In the genomic region with DNA sequence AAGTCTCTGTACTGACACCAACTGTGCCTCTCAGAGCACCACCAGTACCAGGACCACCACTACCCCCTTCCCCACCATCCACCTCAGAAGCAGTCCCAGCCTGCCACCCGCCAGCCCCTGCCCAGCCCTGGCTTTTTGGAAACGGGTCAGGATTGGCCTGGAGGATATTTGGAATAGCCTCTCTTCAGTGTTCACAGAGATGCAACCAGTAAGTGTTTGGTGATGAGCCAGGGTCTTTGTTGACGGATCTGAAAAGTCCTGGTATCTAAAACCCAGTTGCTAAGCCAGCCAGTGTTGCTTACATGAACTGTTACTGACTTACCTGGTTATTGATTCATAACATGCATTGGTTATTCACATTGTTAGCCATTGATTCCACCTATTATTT, we compare ENCODE assay signal across 8 cellular contexts. TPM values are rescaled to one million over a fixed set of nuclear protein-coding genes. Genes with fewer than 3 reads are reported as not detected.
DNase-seq lines count a peak whose midpoint lies in the region; ATAC-seq and TF ChIP-seq lines count a peak whose summit lies in the region.

No MANE protein-coding gene starts in this region.

- peaks cover 38 to 78% (median 60%) of the 10 kb centered on the region in 11 experiments for H3K27me3 ChIP-seq in BLaER1 treated with 17β-estradiol and CSF1 and Interleukin-3, amounts not matched to agents 10 nM and 100 nM

- H3K4me1 Mint-ChIP-seq in dendritic cell treated with granulocyte-macrophage colony-stimulating factor and Interleukin-4, amounts not matched to agents 40 ng/mL and 50 ng/mL, for 4 days (ENCODE audit: low read depth): peaks cover 47% of the 10 kb centered on the region
- peaks cover 37 to 46% of the 10 kb centered on the region in 2 donors for H3K4me1 Mint-ChIP-seq in natural killer cell treated with Interleukin-12 subunit alpha and Interleukin-12 subunit beta and Interleukin-15 and Interleukin-18, amount 100 ng/mL, for 72 hours (ENCODE audit: low read depth in 2 of 2)

- peaks cover 18% of the 10 kb centered on the region for H3K27me3 Mint-ChIP-seq in dendritic cell treated with granulocyte-macrophage colony-stimulating factor and Interleukin-4, amounts not matched to agents 40 ng/mL and 50 ng/mL, for 4 days
- no peaks in the 10 kb centered on the region for H3K27me3 Mint-ChIP-seq in natural killer cell treated with Interleukin-12 subunit alpha and Interleukin-12 subunit beta and Interleukin-15 and Interleukin-18, amount 100 ng/mL, for 72 hours

- peaks cover 0 to 9% (median 0%) of the 10 kb centered on the region in 11 experiments; a peak in 2 of 22 replicates for H3K9me3 ChIP-seq in BLaER1 treated with 17β-estradiol and CSF1 and Interleukin-3, amounts not matched to agents 10 nM and 100 nM (replicated peaks in 1 of 11)

- H3K9me3 Mint-ChIP-seq in dendritic cell treated with granulocyte-macrophage colony-stimulating factor and Interleukin-4, amounts not matched to agents 40 ng/mL and 50 ng/mL, for 4 days: no peaks in the 10 kb centered on the region
- H3K9me3 Mint-ChIP-seq in natural killer cell treated with Interleukin-12 subunit alpha and Interleukin-12 subunit beta and Interleukin-15 and Interleukin-18, amount 100 ng/mL, for 72 hours: no peaks in the 10 kb centered on the region

- H3K36me3 ChIP-seq in BLaER1 treated with 17β-estradiol and CSF1 and Interleukin-3, amounts not matched to agents 10 nM and 100 nM: peaks cover 27 to 49% (median 40%) of the 10 kb centered on the region in 11 experiments

- ATAC-seq in natural killer cell treated with Interleukin-12 subunit alpha and Interleukin-12 subunit beta and Interleukin-15 and Interleukin-18, amount 100 ng/mL, for 72 hours: no peak
- no peak for ATAC-seq in left colon

- peaks cover 11 to 28% (median 13%) of the 10 kb centered on the region in 10 experiments; a peak in 19 of 20 replicates for H3K4me1 ChIP-seq in BLaER1 treated with 17β-estradiol and CSF1 and Interleukin-3, amounts not matched to agents 10 nM and 100 nM

- peak overlapping the region; percentile 59 for H3K27ac Mint-ChIP-seq in dendritic cell treated with granulocyte-macrophage colony-stimulating factor and Interleukin-4, amounts not matched to agents 40 ng/mL and 50 ng/mL, for 4 days
- H3K27ac Mint-ChIP-seq in natural killer cell treated with Interleukin-12 subunit alpha and Interleukin-12 subunit beta and Interleukin-15 and Interleukin-18, amount 100 ng/mL, for 72 hours: peak overlapping the region; percentile 89 to 94

- H3K4me2 ChIP-seq in BLaER1 treated with 17β-estradiol and CSF1 and Interleukin-3, amounts not matched to agents 10 nM and 100 nM: peak overlapping the region; percentile 73 to 99 (median 82)

- H4K20me1 ChIP-seq in BLaER1 treated with 17β-estradiol and CSF1 and Interleukin-3, amounts not matched to agents 10 nM and 100 nM: peaks cover 34 to 72% (median 63%) of the 10 kb centered on the region in 11 experiments

- DNase-seq in LNCaP clone FGC (ENCODE audit: low read depth): no peak
- DNase-seq in natural killer cell treated with Interleukin-12 subunit alpha and Interleukin-12 subunit beta and Interleukin-15 and Interleukin-18, amount 100 ng/mL, for 72 hours (ENCODE audit: low spot score): no peak
- no peak for DNase-seq in HUDEP-2 (lab: John Stamatoyannopoulos, UW; ENCODE audit: unreplicated experiment in 76 of 76)
- no peak for DNase-seq in left colon
- DNase-seq in effector CD4-positive, alpha-beta T cell: no peak
- DNase-seq in SKM-1 treated with dmso at 0.1 percent for 144 hours (lab: John Stamatoyannopoulos, UW; ENCODE audit: unreplicated experiment): no peak

- intact Hi-C loops in dendritic cell treated with granulocyte-macrophage colony-stimulating factor and Interleukin-4, amounts not matched to agents 40 ng/mL and 50 ng/mL, for 4 days (cut with micrococcal nuclease): no loop called here
- intact Hi-C loops in left colon (cut with DNase I, micrococcal nuclease): no loop called here

- H3K27ac ChIP-seq in BLaER1 treated with 17β-estradiol and CSF1 and Interleukin-3, amounts not matched to agents 10 nM and 100 nM: no peak overlapping the region

- TF ChIP-seq CTCF in LNCaP clone FGC (IDR thresholded peaks at IDR 0.05; ENCODE audit: control insufficient read depth, extremely low read depth, insufficient read depth): 0 out of 2 replicates have a peak, but pooled peaks have one; percentile 12

- peak overlapping the region; percentile 87 for H3K4me3 Mint-ChIP-seq in dendritic cell treated with granulocyte-macrophage colony-stimulating factor and Interleukin-4, amounts not matched to agents 40 ng/mL and 50 ng/mL, for 4 days
- peak overlapping the region; percentile 90 for H3K4me3 Mint-ChIP-seq in natural killer cell treated with Interleukin-12 subunit alpha and Interleukin-12 subunit beta and Interleukin-15 and Interleukin-18, amount 100 ng/mL, for 72 hours

- peaks cover 37% of the 10 kb centered on the region for H3K36me3 Mint-ChIP-seq in dendritic cell treated with granulocyte-macrophage colony-stimulating factor and Interleukin-4, amounts not matched to agents 40 ng/mL and 50 ng/mL, for 4 days (ENCODE audit: low read depth)
- H3K36me3 Mint-ChIP-seq in natural killer cell treated with Interleukin-12 subunit alpha and Interleukin-12 subunit beta and Interleukin-15 and Interleukin-18, amount 100 ng/mL, for 72 hours: peaks cover 9% of the 10 kb centered on the region

- peak overlapping the region in 4 of 11 experiments; percentile 30 to 67 (median 46); a peak in 4 of 22 replicates for H3K9ac ChIP-seq in BLaER1 treated with 17β-estradiol and CSF1 and Interleukin-3, amounts not matched to agents 10 nM and 100 nM

- peak overlapping the region; percentile 47 to 68 (median 57) for H3K4me3 ChIP-seq in BLaER1 treated with 17β-estradiol and CSF1 and Interleukin-3, amounts not matched to agents 10 nM and 100 nM
- peak overlapping the region; percentile 37 for H3K4me3 ChIP-seq in LNCaP clone FGC (ENCODE audit: low read depth, low read length)

RNA-seq across cellular contexts. Expression of gene C1orf56, which starts 1.1 kb away (rescaled TPM):
- 1 to 10 TPM in 1 of 2 donors, under 1 TPM in 1; 0.95 to 1.1 TPM for total RNA-seq in natural killer cell treated with Interleukin-12 subunit alpha and Interleukin-12 subunit beta and Interleukin-15 and Interleukin-18, amount 100 ng/mL, for 72 hours
- total RNA-seq in left colon: 1 to 10 TPM; 3.0 to 4.1 TPM

RNA-seq across cellular contexts. Expression of gene CDC42SE1, which starts 10.8 kb away (rescaled TPM):
- total RNA-seq in natural killer cell treated with Interleukin-12 subunit alpha and Interleukin-12 subunit beta and Interleukin-15 and Interleukin-18, amount 100 ng/mL, for 72 hours: 100 to 1,000 TPM; 213 to 481 TPM
- 10 to 100 TPM; 65.5 to 74.4 TPM for total RNA-seq in left colon

RNA-seq across cellular contexts. Expression of gene MLLT11, which starts 11.6 kb away (rescaled TPM):
- 1 to 10 TPM; 4.5 to 8.5 TPM for total RNA-seq in natural killer cell treated with Interleukin-12 subunit alpha and Interleukin-12 subunit beta and Interleukin-15 and Interleukin-18, amount 100 ng/mL, for 72 hours
- under 1 TPM; 0.21 to 0.81 TPM for total RNA-seq in left colon

RNA-seq across cellular contexts. Expression of gene BNIPL, which starts 12.3 kb away (rescaled TPM):
- total RNA-seq in natural killer cell treated with Interleukin-12 subunit alpha and Interleukin-12 subunit beta and Interleukin-15 and Interleukin-18, amount 100 ng/mL, for 72 hours: 1 to 10 TPM; 1.4 to 3.8 TPM
- under 1 TPM; 0.61 to 0.75 TPM for total RNA-seq in left colon

RNA-seq across cellular contexts. Expression of gene GABPB2, which starts 21.9 kb away (rescaled TPM):
- total RNA-seq in natural killer cell treated with Interleukin-12 subunit alpha and Interleukin-12 subunit beta and Interleukin-15 and Interleukin-18, amount 100 ng/mL, for 72 hours: 10 to 100 TPM; 22.2 to 23.8 TPM
- total RNA-seq in left colon: 10 to 100 TPM; 14.7 to 15.8 TPM
